Comparison of ENCODE assay signal across 8 cellular contexts in genomic region chr7:149690688-149691446, GRCh38.
DNase-seq lines count a peak whose midpoint lies in the region; ATAC-seq and TF ChIP-seq lines count a peak whose summit lies in the region.

No MANE protein-coding gene starts in this region.

- DNase-seq in activated T-cell treated with anti-CD3 and anti-CD28 coated beads for 48 hours (ENCODE audit: low read depth) (peak; percentile 29), RKO (ENCODE audit: low spot score) (peak; percentile 21), foreskin melanocyte (peak; percentile 69), mesothelial cell of epicardium (ENCODE audit: low spot score in 2 of 2, unreplicated experiment in 2 of 2) (no peak)
- DNase-seq in activated T-cell treated with anti-CD3 and anti-CD28 coated beads, Interleukin-2, amount 50 U/mL, for 4 hours, result no peak
- DNase-seq in stimulated activated naive CD8-positive, alpha-beta T cell treated with anti-CD3 and anti-CD28 coated beads, Interleukin-15, amount 100 ng/mL, for 72 hours, result peak in 1 of 2 donors; percentile 30
- DNase-seq in stimulated activated CD4-positive, alpha-beta T cell treated with anti-CD3 and anti-CD28 coated beads, Interleukin-4, amount 100 ng/mL, for 4 hours, result no peak

- peaks cover 1% of the 10 kb centered on the region for H3K4me1 Mint-ChIP-seq in activated T-cell treated with anti-CD3 and anti-CD28 coated beads, Interleukin-2, amount 50 U/mL, for 4 hours (ENCODE audit: low read depth)
- H3K4me1 Mint-ChIP-seq in stimulated activated naive CD8-positive, alpha-beta T cell treated with anti-CD3 and anti-CD28 coated beads, Interleukin-15, amount 100 ng/mL, for 72 hours, result peaks cover 11% of the 10 kb centered on the region
- H3K4me1 Mint-ChIP-seq in mesothelial cell of epicardium, result peaks cover 6% of the 10 kb centered on the region

- no peaks in the 10 kb centered on the region for H3K36me3 Mint-ChIP-seq in activated T-cell treated with anti-CD3 and anti-CD28 coated beads, Interleukin-2, amount 50 U/mL, for 4 hours (ENCODE audit: insufficient read depth)
- no peaks in the 10 kb centered on the region for H3K36me3 Mint-ChIP-seq in mesothelial cell of epicardium

- no peak overlapping the region for H3K4me3 Mint-ChIP-seq in activated T-cell treated with anti-CD3 and anti-CD28 coated beads, Interleukin-2, amount 50 U/mL, for 4 hours
- H3K4me3 Mint-ChIP-seq in stimulated activated naive CD8-positive, alpha-beta T cell treated with anti-CD3 and anti-CD28 coated beads, Interleukin-15, amount 100 ng/mL, for 72 hours, result peak overlapping the region in 1 of 2 donors; percentile 27
- H3K4me3 Mint-ChIP-seq in mesothelial cell of epicardium, result no peak overlapping the region

- TF ChIP-seq CTCF in mesothelial cell of epicardium (IDR thresholded peaks at IDR 0.05; ENCODE audit: unreplicated experiment), result no peak

- peak overlapping the region in 1 of 2 donors; percentile 76 for H3K27ac Mint-ChIP-seq in stimulated activated naive CD8-positive, alpha-beta T cell treated with anti-CD3 and anti-CD28 coated beads, Interleukin-15, amount 100 ng/mL, for 72 hours
- H3K27ac Mint-ChIP-seq in mesothelial cell of epicardium, result no peak overlapping the region

- H3K27me3 Mint-ChIP-seq in activated T-cell treated with anti-CD3 and anti-CD28 coated beads, Interleukin-2, amount 50 U/mL, for 4 hours (ENCODE audit: low read depth), result peaks cover 59% of the 10 kb centered on the region
- H3K27me3 Mint-ChIP-seq in stimulated activated naive CD8-positive, alpha-beta T cell treated with anti-CD3 and anti-CD28 coated beads, Interleukin-15, amount 100 ng/mL, for 72 hours, result peaks cover 76% of the 10 kb centered on the region
- peaks cover 77% of the 10 kb centered on the region for H3K27me3 Mint-ChIP-seq in mesothelial cell of epicardium (ENCODE audit: low read depth)

- no peaks in the 10 kb centered on the region for H3K9me3 Mint-ChIP-seq in activated T-cell treated with anti-CD3 and anti-CD28 coated beads, Interleukin-2, amount 50 U/mL, for 4 hours
- H3K9me3 Mint-ChIP-seq in stimulated activated naive CD8-positive, alpha-beta T cell treated with anti-CD3 and anti-CD28 coated beads, Interleukin-15, amount 100 ng/mL, for 72 hours, result peaks cover 0 to 6% of the 10 kb centered on the region in 2 donors
- peaks cover 12% of the 10 kb centered on the region for H3K9me3 Mint-ChIP-seq in mesothelial cell of epicardium

- ATAC-seq in activated T-cell treated with anti-CD3 and anti-CD28 coated beads, Interleukin-2, amount 50 U/mL, for 4 hours, result no peak
- ATAC-seq in stimulated activated naive CD8-positive, alpha-beta T cell treated with anti-CD3 and anti-CD28 coated beads, Interleukin-15, amount 100 ng/mL, for 72 hours, result peak; percentile 63
- ATAC-seq in GM21367 (IDR thresholded peaks at IDR 0.05; ENCODE audit: unreplicated experiment), result no peak

Comparison
In these comparisons a context has a peak if more than half of its experiments do, and no peak if none do; other contexts are left out.
1. DNase-seq: peak in activated T-cell treated with anti-CD3 and anti-CD28 coated beads for 48 hours (single experiment), RKO (single experiment) and foreskin melanocyte (single experiment); none in activated T-cell treated with anti-CD3 and anti-CD28 coated beads, Interleukin-2, amount 50 U/mL, for 4 hours (single experiment), mesothelial cell of epicardium (0 of 2) and stimulated activated CD4-positive, alpha-beta T cell treated with anti-CD3 and anti-CD28 coated beads, Interleukin-4, amount 100 ng/mL, for 4 hours (0 of 2).